ENCODE assay signal across 8 cellular contexts in the genomic region with DNA sequence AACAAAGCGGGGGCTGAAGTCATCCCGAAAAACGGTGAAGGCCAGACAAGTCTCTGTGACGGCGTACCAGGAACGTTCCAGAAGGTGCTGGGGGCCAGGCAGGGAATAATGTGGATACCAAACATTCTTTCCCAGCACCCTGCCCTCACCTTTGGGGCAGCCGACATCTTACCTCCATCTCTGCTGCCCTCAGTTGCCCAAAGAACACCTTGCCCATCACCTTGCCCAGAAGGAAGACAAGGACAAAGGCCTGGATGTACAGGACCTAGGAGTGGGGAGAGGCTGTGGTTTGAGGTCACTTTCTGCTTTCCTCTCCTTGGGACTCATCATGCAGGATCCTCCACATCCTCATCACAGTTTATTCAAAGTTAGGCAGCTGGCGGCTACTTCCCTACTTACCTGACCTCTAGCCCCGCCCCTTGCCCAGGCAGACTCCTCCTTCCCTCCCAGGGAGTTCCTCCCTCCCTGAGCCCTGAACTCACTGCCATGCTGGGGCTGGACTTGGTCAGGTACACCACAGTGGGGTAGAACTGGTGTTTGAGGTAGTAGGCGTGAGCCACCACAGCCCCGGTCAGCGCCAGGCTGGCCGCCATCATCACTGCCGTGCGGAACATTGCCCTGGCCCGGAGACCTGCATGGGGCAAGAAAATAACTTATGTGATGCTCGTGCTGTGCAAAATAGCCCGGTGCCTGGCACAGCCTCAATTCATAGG. TPM values are rescaled to one million over a fixed set of nuclear protein-coding genes. Genes with fewer than 3 reads are reported as not detected.
A peak's percentile ranks its signal among the peaks of the same experiment; 100 is the strongest.
DNase-seq lines count a peak whose midpoint lies in the region; ATAC-seq and TF ChIP-seq lines count a peak whose summit lies in the region.

No MANE protein-coding gene starts in this region.

- H3K27ac ChIP-seq in heart right ventricle = peak overlapping the region in 8 of 10 donors; percentile 95 to 100 (median 98)

- ATAC-seq in activated T-helper 17 cell treated with anti-CD3 and anti-CD28 coated beads, Interleukin-2, amount 50 U/mL, for 72 hours (replicated peaks) = no peak
- ATAC-seq in heart right ventricle (no peak), sciatic nerve (no peak), GM19035 (IDR thresholded peaks at IDR 0.05; ENCODE audit: unreplicated experiment) (no peak)

- peaks cover 7 to 51% (median 39%) of the 10 kb centered on the region in 9 donors for H3K36me3 ChIP-seq in heart right ventricle

- no peaks in the 10 kb centered on the region for H3K27me3 Mint-ChIP-seq in activated T-helper 17 cell treated with anti-CD3 and anti-CD28 coated beads, Interleukin-2, amount 50 U/mL, for 72 hours

- TF ChIP-seq CTCF in GM13976 (IDR thresholded peaks at IDR 0.05; ENCODE audit: borderline replicate concordance, control extremely low read depth, extremely low read depth, insufficient read depth, missing control alignments) (no peak), heart right ventricle (IDR thresholded peaks at IDR 0.05) (no peak)

- in situ Hi-C loops in GM13976 (cut with MboI; ENCODE audit: low sequenced_read_pairs, unreplicated experiment) = no loop called here

- no peaks in the 10 kb centered on the region for H3K27me3 ChIP-seq in heart right ventricle

- peak overlapping the region; percentile 98 for H3K4me3 Mint-ChIP-seq in activated T-helper 17 cell treated with anti-CD3 and anti-CD28 coated beads, Interleukin-2, amount 50 U/mL, for 72 hours

- DNase-seq in GM13976 (ENCODE audit: low spot score) (peak; percentile 74), NAMALWA (ENCODE audit: low spot score) (peak; percentile 78), heart right ventricle (peak in 1 of 2 donors; percentile 20), sciatic nerve (ENCODE audit: low spot score) (peak; percentile 64), anterior cingulate cortex (lab: John Stamatoyannopoulos, UW) (no peak), 8988T (no peak)

- peaks cover 70% of the 10 kb centered on the region for H3K36me3 Mint-ChIP-seq in activated T-helper 17 cell treated with anti-CD3 and anti-CD28 coated beads, Interleukin-2, amount 50 U/mL, for 72 hours (ENCODE audit: low read depth)

- peak overlapping the region; percentile 99 for H3K27ac Mint-ChIP-seq in activated T-helper 17 cell treated with anti-CD3 and anti-CD28 coated beads, Interleukin-2, amount 50 U/mL, for 72 hours

- H3K4me3 ChIP-seq in heart right ventricle = peak overlapping the region; percentile 75 to 98 (median 88)

- H3K4me1 Mint-ChIP-seq in activated T-helper 17 cell treated with anti-CD3 and anti-CD28 coated beads, Interleukin-2, amount 50 U/mL, for 72 hours = peaks cover 17% of the 10 kb centered on the region

- H3K4me1 ChIP-seq in heart right ventricle = peaks cover 12 to 36% (median 27%) of the 10 kb centered on the region in 9 donors

- intact Hi-C loops in heart right ventricle (cut with DNase I) (loop anchor here in 2 of 10 donors (10.0 kb wide), 1 partner anchor 122 kb away; no protein-coding TSS in a partner anchor), sciatic nerve (cut with DNase I) (no loop called here)

- WGBS in heart right ventricle, 2 donors = 45 to 52% methylated on average over 18 of the region's 18 CpGs

- no peaks in the 10 kb centered on the region for H3K9me3 ChIP-seq in heart right ventricle

- H3K9me3 Mint-ChIP-seq in activated T-helper 17 cell treated with anti-CD3 and anti-CD28 coated beads, Interleukin-2, amount 50 U/mL, for 72 hours = no peaks in the 10 kb centered on the region

RNA-seq across cellular contexts. Expression of a gene that starts 1.2 kb away (rescaled TPM):
- total RNA-seq in activated T-helper 17 cell treated with anti-CD3 and anti-CD28 coated beads, Interleukin-2, amount 50 U/mL, for 72 hours = 10 to 100 TPM; 28.9 to 30.8 TPM
- total RNA-seq in heart right ventricle (10 to 100 TPM; 24.1 to 34.0 (median 27.8) TPM), sciatic nerve (75.9 TPM)
- polyA plus RNA-seq in heart right ventricle = 10 to 100 TPM; 22.2 to 24.6 TPM

RNA-seq across cellular contexts. Expression of a gene that starts 11.0 kb away (rescaled TPM):
- 10 to 100 TPM; 61.7 to 87.7 TPM for total RNA-seq in activated T-helper 17 cell treated with anti-CD3 and anti-CD28 coated beads, Interleukin-2, amount 50 U/mL, for 72 hours
- total RNA-seq in heart right ventricle (10 to 100 TPM; 33.8 to 44.8 (median 39.9) TPM), sciatic nerve (32.1 TPM)
- 10 to 100 TPM in 1 of 2 donors, 1 to 10 TPM in 1; 6.4 to 39.0 TPM for polyA plus RNA-seq in heart right ventricle

RNA-seq across cellular contexts. Expression of a gene that starts 11.2 kb away (rescaled TPM):
- total RNA-seq in activated T-helper 17 cell treated with anti-CD3 and anti-CD28 coated beads, Interleukin-2, amount 50 U/mL, for 72 hours = 100 to 1,000 TPM; 929 to 948 TPM
- 100 to 1,000 TPM; 536 to 674 (median 617) TPM for total RNA-seq in heart right ventricle
- polyA plus RNA-seq in heart right ventricle = 1,000 to 10,000 TPM; 1,297 to 1,540 TPM
- total RNA-seq in sciatic nerve = 722 TPM

RNA-seq across cellular contexts. Expression of a gene that starts 15.6 kb away (rescaled TPM):
- total RNA-seq in activated T-helper 17 cell treated with anti-CD3 and anti-CD28 coated beads, Interleukin-2, amount 50 U/mL, for 72 hours = 10 to 100 TPM in 1 of 2 donors, 1 to 10 TPM in 1; 6.3 to 10.0 TPM
- total RNA-seq in heart right ventricle (1 to 10 TPM; 4.3 to 8.3 (median 6.5) TPM), sciatic nerve (6.8 TPM)
- polyA plus RNA-seq in heart right ventricle = 10 to 100 TPM; 16.5 to 17.5 TPM

RNA-seq across cellular contexts. Expression of a gene that starts 21.5 kb away (rescaled TPM):
- total RNA-seq in activated T-helper 17 cell treated with anti-CD3 and anti-CD28 coated beads, Interleukin-2, amount 50 U/mL, for 72 hours = 10 to 100 TPM; 19.7 to 20.1 TPM
- 10 to 100 TPM; 38.1 to 87.8 (median 69.5) TPM for total RNA-seq in heart right ventricle
- polyA plus RNA-seq in heart right ventricle = 10 to 100 TPM; 18.5 to 83.6 TPM
- total RNA-seq in sciatic nerve = 18.2 TPM

Comparison
In these comparisons a context has a peak if more than half of its experiments do, and no peak if none do; other contexts are left out.
1. DNase-seq: peak in GM13976 (single experiment), NAMALWA (single experiment) and sciatic nerve (single experiment); none in anterior cingulate cortex (0 of 58) and 8988T (single experiment).